ENCODE assay signal across 8 cellular contexts in the genomic region with DNA sequence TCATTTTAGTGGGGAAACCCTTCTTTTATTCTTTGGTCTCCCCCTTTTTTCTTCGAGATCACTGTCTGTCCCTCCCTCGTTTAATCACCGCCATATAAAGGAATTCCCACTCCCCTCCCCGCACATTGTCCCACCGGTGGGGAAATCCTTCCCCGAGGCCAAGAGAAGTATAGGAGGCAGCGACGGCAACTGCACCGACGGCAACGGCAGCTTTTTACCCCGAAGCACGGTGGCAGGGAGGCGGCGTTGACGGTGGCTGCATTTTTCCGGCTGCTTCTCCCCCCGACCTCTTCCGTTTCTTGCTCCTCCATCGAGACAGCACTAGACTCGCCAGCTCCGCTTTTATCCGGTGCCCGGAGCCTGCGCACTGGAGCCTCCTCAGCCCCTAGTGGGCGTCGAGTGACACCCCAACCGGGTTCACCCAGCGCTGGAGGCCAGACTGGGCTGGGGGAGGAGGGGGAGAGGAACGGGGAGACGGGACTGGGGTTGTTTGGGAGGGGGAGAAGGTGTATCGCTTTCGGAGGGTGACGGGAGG. TPM values are rescaled to one million over a fixed set of nuclear protein-coding genes. Genes with fewer than 3 reads are reported as not detected.
DNase-seq lines count a peak whose midpoint lies in the region; TF ChIP-seq lines count a peak whose summit lies in the region.

No MANE protein-coding gene starts in this region.

- H2AFZ ChIP-seq in H9 (ENCODE audit: low read length) = no peak overlapping the region
- H2AFZ ChIP-seq in MM.1S (ENCODE audit: low read length) = no peak overlapping the region

- H3K4me1 ChIP-seq in H9 (ENCODE audit: insufficient read depth, low read length) (no peaks in the 10 kb centered on the region; the same call in 1 of the 2 replicates), MM.1S (ENCODE audit: low read length) (peaks cover 20% of the 10 kb centered on the region), SJCRH30 (peaks cover 19% of the 10 kb centered on the region)

- no CpG with 5 or more reads among the region's 34 CpGs for WGBS in H9 (ENCODE audit: extremely low coverage, insufficient read length, low lambda C conversion rate)

- H3K14ac ChIP-seq in H9 (ENCODE audit: insufficient read depth, low read length) = peak overlapping the region; percentile 99

- H3K27ac ChIP-seq in H9 (ENCODE audit: insufficient read length, low read depth, low read length) = peak overlapping the region; percentile 99
- peak overlapping the region; percentile 98 for H3K27ac ChIP-seq in MM.1S (ENCODE audit: low read length)
- H3K27ac ChIP-seq in SJCRH30 = peak overlapping the region; percentile 100
- peak overlapping the region; percentile 100 for H3K27ac ChIP-seq in temporal lobe (ENCODE audit: low read depth, low read length)

- no peaks in the 10 kb centered on the region for H3K9me2 ChIP-seq in MM.1S (replicated peaks; ENCODE audit: insufficient read depth, low read length)

- peak overlapping the region; percentile 100 for H3K27ac Mint-ChIP-seq in H9

- peak overlapping the region; percentile 100 for H2BK5ac ChIP-seq in H9 (ENCODE audit: insufficient read length, low read length)

- H3K9ac ChIP-seq in H9 (ENCODE audit: extremely low read depth, insufficient read length, low read length) = peak overlapping the region; percentile 97
- H3K9ac ChIP-seq in MM.1S (ENCODE audit: low read length) = peak overlapping the region; percentile 99

- H3K18ac ChIP-seq in H9 (ENCODE audit: insufficient read length, low read depth, low read length) = peak overlapping the region; percentile 99

- peak overlapping the region; percentile 95; the same call in 1 of the 2 replicates for H3K4ac ChIP-seq in H9 (ENCODE audit: low read depth, low read length)

- H3K36me3 ChIP-seq in MM.1S (replicated peaks; ENCODE audit: insufficient read depth, low read length) (peaks cover 12% of the 10 kb centered on the region; the same call in 1 of the 2 replicates), SJCRH30 (peaks cover 4% of the 10 kb centered on the region)

- no peaks in the 10 kb centered on the region for H3K79me1 ChIP-seq in H9 (ENCODE audit: insufficient read depth, low read depth, low read length, poor library complexity, severe bottlenecking)

- H3K79me2 ChIP-seq in H9 (ENCODE audit: insufficient read depth, low read length) (peaks cover 58% of the 10 kb centered on the region), MM.1S (ENCODE audit: low read length) (peaks cover 52% of the 10 kb centered on the region)

- no peaks in the 10 kb centered on the region for H3K9me3 ChIP-seq in H9 (ENCODE audit: control insufficient read depth, low read depth, low read length)
- no peaks in the 10 kb centered on the region for H3K9me3 ChIP-seq in MM.1S (replicated peaks; ENCODE audit: insufficient read depth, low read length)
- H3K9me3 ChIP-seq in SJCRH30 (replicated peaks) = no peaks in the 10 kb centered on the region

- peaks cover 37 to 40% of the 10 kb centered on the region in 2 experiments for H3K4me1 Mint-ChIP-seq in H9

- peak overlapping the region; percentile 89 for H2BK120ac ChIP-seq in H9 (ENCODE audit: low read depth, low read length, poor library complexity, severe bottlenecking)

- no peaks in the 10 kb centered on the region for H3K27me3 ChIP-seq in H9 (ENCODE audit: insufficient read depth, low read length)
- H3K27me3 ChIP-seq in MM.1S (replicated peaks; ENCODE audit: insufficient read depth, low read length) = no peaks in the 10 kb centered on the region
- no peaks in the 10 kb centered on the region for H3K27me3 ChIP-seq in SJCRH30

- no peak overlapping the region for H2BK20ac ChIP-seq in H9 (ENCODE audit: low read depth, low read length, poor library complexity, severe bottlenecking)

- H3K27me3 Mint-ChIP-seq in H9 (ENCODE audit: low read depth) = no peaks in the 10 kb centered on the region; the same call in 1 of the 2 replicates

- H4K20me1 ChIP-seq in H9 (ENCODE audit: control insufficient read depth, insufficient read depth, insufficient read length) (no peaks in the 10 kb centered on the region), MM.1S (ENCODE audit: insufficient read depth, low read length) (peaks cover 13% of the 10 kb centered on the region; the same call in 1 of the 2 replicates)

- H3K56ac ChIP-seq in H9 (ENCODE audit: insufficient read length, low read depth, low read length) = peak overlapping the region; percentile 98

- peak overlapping the region; percentile 99 to 100 for H3K4me3 Mint-ChIP-seq in H9

- H3K23ac ChIP-seq in H9 (ENCODE audit: insufficient read length, low read depth, low read length) = peak overlapping the region; percentile 91

- TF ChIP-seq CTCF in H9 (conservative IDR thresholded peaks at IDR 0.05) (peak; percentile 62), MM.1S (IDR thresholded peaks at IDR 0.05; ENCODE audit: low read length) (peak; percentile 59)

- H3K23me2 ChIP-seq in H9 (ENCODE audit: insufficient read length, low read depth, low read length, poor library complexity, severe bottlenecking) = peaks cover 7% of the 10 kb centered on the region

- H2BK15ac ChIP-seq in H9 (ENCODE audit: low read depth, low read length) = no peak overlapping the region

- peak overlapping the region; percentile 100 for H4K8ac ChIP-seq in H9 (replicated peaks; ENCODE audit: insufficient read length, low read depth, low read length)

- peaks cover 10 to 30% (median 17%) of the 10 kb centered on the region in 3 experiments for H3K36me3 Mint-ChIP-seq in H9 (ENCODE audit: insufficient read depth in 1 of 3, low read depth in 3 of 3)

- peaks cover 38% of the 10 kb centered on the region for H3F3A ChIP-seq in MM.1S (ENCODE audit: insufficient read depth, low read length)

- H3K4me2 ChIP-seq in H9 (ENCODE audit: insufficient read depth, insufficient read length, low read length) = peak overlapping the region; percentile 89
- peak overlapping the region; percentile 84 for H3K4me2 ChIP-seq in MM.1S (ENCODE audit: low read depth, low read length)

- peak overlapping the region; percentile 97 for H4K91ac ChIP-seq in H9 (ENCODE audit: insufficient read length, low read depth, low read length)

- H3T11ph ChIP-seq in H9 (ENCODE audit: low read length) = peak overlapping the region; percentile 86

- H2BK12ac ChIP-seq in H9 (ENCODE audit: insufficient read length, low read depth, low read length) = peak overlapping the region; percentile 47

- H3K9me3 Mint-ChIP-seq in H9 = peaks cover 2 to 6% of the 10 kb centered on the region in 2 experiments; a peak in 4 of 5 replicates

- peak overlapping the region; percentile 97 for H2AK5ac ChIP-seq in H9 (ENCODE audit: insufficient read length, low read length)

- peak overlapping the region; percentile 100 for H4K5ac ChIP-seq in H9 (ENCODE audit: insufficient read length, low read depth, low read length)

- H3K4me3 ChIP-seq in MM.1S (ENCODE audit: low read length) (peak overlapping the region; percentile 95), SJCRH30 (peak overlapping the region; percentile 92)

- DNase-seq in GF-D8 (lab: John Stamatoyannopoulos, UW) (peak; percentile 71), H9 (peak; percentile 89), MM.1S (peak; percentile 97), SJCRH30 (peak; percentile 94 to 95), globus pallidus (ENCODE audit: low spot score) (peak; percentile 98), occipital lobe (lab: John Stamatoyannopoulos, UW) (peak; percentile 91)
- peak; percentile 96 for DNase-seq in activated naive CD4-positive, alpha-beta T cell treated with anti-CD3 and anti-CD28 coated beads, Interleukin-2, amount 50 U/mL, for 16 hours

RNA-seq across cellular contexts. Expression of a gene that starts 0.7 kb away (rescaled TPM):
- total RNA-seq in H9 (2021) = 34.2 and 38.2 TPM in 2 replicates
- total RNA-seq in SJCRH30 (2014; rRNA removed; shearing (Covaris generic)) = 50.1 and 68.3 TPM in 2 replicates
- 261 TPM for total RNA-seq in occipital lobe
- total RNA-seq in temporal lobe = 217 TPM

Comparison
In these comparisons a context has a peak if more than half of its experiments do, and no peak if none do; other contexts are left out.
1. Peak in every context shown above with its lines: DNase-seq, H3K4me3 ChIP-seq and H3K27ac ChIP-seq.